15 cellular contexts compared by ENCODE assay signal in genomic region chr13:112454648-112455334, GRCh38.
A peak's percentile ranks its signal among the peaks of the same experiment; 100 is the strongest.
DNase-seq lines count a peak whose midpoint lies in the region; ATAC-seq and TF ChIP-seq lines count a peak whose summit lies in the region.
"Had no signal": no experiment of that assay in that cellular context is flagged by ENCODE, and none has a peak within 500 bp of the region (broad histone marks: within the 10 kb centered on the region; RNA-seq: fewer than 3 reads in every experiment).

No MANE protein-coding gene starts in this region.

- H3K9me3 ChIP-seq in right atrium auricular region (peaks cover 0 to 7% of the 10 kb centered on the region in 2 donors), RWPE2 (ENCODE audit: severe bottlenecking) (no peaks in the 10 kb centered on the region), esophagus muscularis mucosa (peaks cover 0 to 21% (median 15%) of the 10 kb centered on the region in 4 donors)
- H3K9me3 ChIP-seq: A549 had no signal

- H3K27me3 ChIP-seq in right atrium auricular region (no peaks in the 10 kb centered on the region), RWPE2 (ENCODE audit: insufficient read depth, poor library complexity, severe bottlenecking) (peaks cover 14% of the 10 kb centered on the region), esophagus muscularis mucosa (peaks cover 0 to 50% (median 0%) of the 10 kb centered on the region in 4 donors)

- H3K36me3 Mint-ChIP-seq in effector memory CD8-positive, alpha-beta T cell (ENCODE audit: insufficient read depth) = no peaks in the 10 kb centered on the region
- H3K36me3 Mint-ChIP-seq: CD14-positive monocyte; CD8-positive, alpha-beta T cell had no signal

- H3K4me1 ChIP-seq in right atrium auricular region = no peaks in the 10 kb centered on the region
- no peaks in the 10 kb centered on the region for H3K4me1 ChIP-seq in RWPE2 (ENCODE audit: insufficient read depth, poor library complexity, severe bottlenecking)
- no peaks in the 10 kb centered on the region for H3K4me1 ChIP-seq in esophagus muscularis mucosa
- H3K4me1 ChIP-seq: A549 had no signal

- H3K9me3 Mint-ChIP-seq in effector memory CD8-positive, alpha-beta T cell = peaks cover 0 to 7% of the 10 kb centered on the region in 2 donors

- no peak for TF ChIP-seq EP300 in esophagus muscularis mucosa (IDR thresholded peaks at IDR 0.05)

- H3K27ac Mint-ChIP-seq in effector memory CD8-positive, alpha-beta T cell = no peak overlapping the region
- H3K27ac Mint-ChIP-seq: CD8-positive, alpha-beta T cell had no signal

- 78% methylated on average over 16 of the region's 16 CpGs for WGBS in esophagus muscularis mucosa

- no peak for TF ChIP-seq POLR2A in esophagus muscularis mucosa (IDR thresholded peaks at IDR 0.05; ENCODE audit: low read depth)

- no peak overlapping the region for H3K4me3 Mint-ChIP-seq in effector memory CD8-positive, alpha-beta T cell
- H3K4me3 Mint-ChIP-seq: CD14-positive monocyte; CD8-positive, alpha-beta T cell had no signal

- intact Hi-C loops in cardiac septum (cut with DNase I) = no loop called here
- intact Hi-C loops in esophagus muscularis mucosa (cut with DNase I) = no loop called here
- intact Hi-C loops in posterior vena cava (cut with DNase I) = no loop called here

- H3K27ac ChIP-seq in right atrium auricular region (no peak overlapping the region), RWPE2 (ENCODE audit: poor library complexity, severe bottlenecking) (no peak overlapping the region), esophagus muscularis mucosa (replicated peaks in 1 of 4) (no peak overlapping the region)
- H3K27ac ChIP-seq: A549 had no signal

- no peak for TF ChIP-seq CTCF in right atrium auricular region (IDR thresholded peaks at IDR 0.05)
- no peak for TF ChIP-seq CTCF in RWPE2 (IDR thresholded peaks at IDR 0.05; ENCODE audit: poor library complexity, severe bottlenecking)
- no peak for TF ChIP-seq CTCF in esophagus muscularis mucosa (IDR thresholded peaks at IDR 0.05)

- H3K4me3 ChIP-seq in right atrium auricular region = no peak overlapping the region
- H3K4me3 ChIP-seq in RWPE2 (ENCODE audit: severe bottlenecking) = no peak overlapping the region
- no peak overlapping the region for H3K4me3 ChIP-seq in esophagus muscularis mucosa
- H3K4me3 ChIP-seq: A549 had no signal

- in situ Hi-C loops in KBM-7 (cut with MboI; ENCODE audit: low pct_unique_long_range_greater_than_20kb, low sequenced_read_pairs) = no loop called here

- no peaks in the 10 kb centered on the region for H3K4me1 Mint-ChIP-seq in effector memory CD8-positive, alpha-beta T cell (ENCODE audit: low read depth in 2 of 2)
- H3K4me1 Mint-ChIP-seq: CD14-positive monocyte had no signal

- peaks cover 0 to 26% of the 10 kb centered on the region in 2 donors for H3K27me3 Mint-ChIP-seq in effector memory CD8-positive, alpha-beta T cell

- H3K36me3 ChIP-seq in right atrium auricular region = no peaks in the 10 kb centered on the region
- H3K36me3 ChIP-seq in RWPE2 (ENCODE audit: low read depth) = no peaks in the 10 kb centered on the region
- no peaks in the 10 kb centered on the region for H3K36me3 ChIP-seq in esophagus muscularis mucosa

- DNase-seq in cardiac septum (ENCODE audit: low spot score) (peak; percentile 29), right atrium auricular region (ENCODE audit: low spot score) (no peak), RWPE2 (ENCODE audit: low spot score) (peak; percentile 33), esophagus muscularis mucosa (ENCODE audit: extremely low spot score) (peak; percentile 81), posterior vena cava (ENCODE audit: low spot score) (peak; percentile 59), KBM-7 (no peak)
- no peak for DNase-seq in effector CD4-positive, alpha-beta T cell
- DNase-seq in effector memory CD8-positive, alpha-beta T cell = no peak
- DNase-seq: COR-L47, DMS153, DND-41, GDM1 had no signal

- no peak for ATAC-seq in RWPE2 (ENCODE audit: low read depth)
- ATAC-seq in effector memory CD8-positive, alpha-beta T cell (replicated peaks) = no peak
- ATAC-seq: A549; CD8-positive, alpha-beta T cell had no signal

Comparison
In these comparisons a context has a peak if more than half of its experiments do, and no peak if none do; other contexts are left out.
1. DNase-seq: peak in cardiac septum (single experiment), RWPE2 (single experiment), esophagus muscularis mucosa (single experiment) and posterior vena cava (single experiment); none in right atrium auricular region (single experiment), effector CD4-positive, alpha-beta T cell (single experiment), KBM-7 (single experiment) and effector memory CD8-positive, alpha-beta T cell (0 of 3).